ENCODE assay signal across 10 cellular contexts in genomic region chr12:50985322-50985721, GRCh38. TPM values are rescaled to one million over a fixed set of nuclear protein-coding genes. Genes with fewer than 3 reads are reported as not detected.
DNase-seq lines count a peak whose midpoint lies in the region; ATAC-seq and TF ChIP-seq lines count a peak whose summit lies in the region.
"Had no signal": no experiment of that assay in that cellular context is flagged by ENCODE, and none has a peak within 500 bp of the region (broad histone marks: within the 10 kb centered on the region; RNA-seq: fewer than 3 reads in every experiment).

No MANE protein-coding gene starts in this region.

- H3K9me3 Mint-ChIP-seq in activated CD4-positive, alpha-beta memory T cell treated with anti-CD3 and anti-CD28 coated beads for 36 hours = no peaks in the 10 kb centered on the region
- no peaks in the 10 kb centered on the region for H3K9me3 Mint-ChIP-seq in activated CD4-positive, alpha-beta memory T cell treated with anti-CD3 and anti-CD28 coated beads, Interleukin-2, amount 10 ng/mL, durations not matched to agents 7 days and 5 days
- no peaks in the 10 kb centered on the region for H3K9me3 Mint-ChIP-seq in memory B cell
- H3K9me3 Mint-ChIP-seq: T-cell had no signal

- peaks cover 7 to 10% of the 10 kb centered on the region in 2 donors for H3K36me3 ChIP-seq in thyroid gland

- H3K27me3 Mint-ChIP-seq in activated CD4-positive, alpha-beta memory T cell treated with anti-CD3 and anti-CD28 coated beads for 36 hours = no peaks in the 10 kb centered on the region
- H3K27me3 Mint-ChIP-seq in activated CD4-positive, alpha-beta memory T cell treated with anti-CD3 and anti-CD28 coated beads, Interleukin-2, amount 10 ng/mL, durations not matched to agents 7 days and 5 days = no peaks in the 10 kb centered on the region
- H3K27me3 Mint-ChIP-seq in memory B cell = no peaks in the 10 kb centered on the region
- H3K27me3 Mint-ChIP-seq: T-cell had no signal

- H3K9me3 ChIP-seq in thyroid gland = no peaks in the 10 kb centered on the region

- H3K4me1 ChIP-seq in thyroid gland = peaks cover 15 to 37% of the 10 kb centered on the region in 2 donors

- H3K27ac ChIP-seq in thyroid gland = peak overlapping the region; percentile 68 to 88 (median 80)

- H3K4me3 Mint-ChIP-seq in activated CD4-positive, alpha-beta memory T cell treated with anti-CD3 and anti-CD28 coated beads for 36 hours = no peak overlapping the region
- H3K4me3 Mint-ChIP-seq in activated CD4-positive, alpha-beta memory T cell treated with anti-CD3 and anti-CD28 coated beads, Interleukin-2, amount 10 ng/mL, durations not matched to agents 7 days and 5 days = no peak overlapping the region
- H3K4me3 Mint-ChIP-seq in memory B cell = no peak overlapping the region
- H3K4me3 Mint-ChIP-seq: T-cell had no signal

- intact Hi-C loops in activated CD4-positive, alpha-beta memory T cell treated with anti-CD3 and anti-CD28 coated beads for 36 hours (cut with micrococcal nuclease) = no loop called here
- intact Hi-C loops in thyroid gland (cut with DNase I) = loop anchor here (5.0 kb wide), 1 partner anchor 158 kb away; no protein-coding TSS in a partner anchor
- intact Hi-C loops in posterior cingulate gyrus (cut with DNase I) = loop anchor here (5.0 kb wide), 2 partner anchors 58 to 483 kb away; partner anchors contain the start of gene DIP2B

- no peak for ATAC-seq in memory B cell (ENCODE audit: low read depth)
- no peak for ATAC-seq in GM21576 (IDR thresholded peaks at IDR 0.05; ENCODE audit: unreplicated experiment)
- ATAC-seq: T-cell had no signal

- H3K4me3 ChIP-seq in thyroid gland (replicated peaks in 1 of 3) = no peak overlapping the region

- peak overlapping the region; percentile 41 for H3K27ac Mint-ChIP-seq in activated CD4-positive, alpha-beta memory T cell treated with anti-CD3 and anti-CD28 coated beads for 36 hours
- no peak overlapping the region for H3K27ac Mint-ChIP-seq in activated CD4-positive, alpha-beta memory T cell treated with anti-CD3 and anti-CD28 coated beads, Interleukin-2, amount 10 ng/mL, durations not matched to agents 7 days and 5 days
- H3K27ac Mint-ChIP-seq in memory B cell = peak overlapping the region; percentile 70

- H3K36me3 Mint-ChIP-seq in activated CD4-positive, alpha-beta memory T cell treated with anti-CD3 and anti-CD28 coated beads for 36 hours = peaks cover 33% of the 10 kb centered on the region
- peaks cover 29% of the 10 kb centered on the region for H3K36me3 Mint-ChIP-seq in activated CD4-positive, alpha-beta memory T cell treated with anti-CD3 and anti-CD28 coated beads, Interleukin-2, amount 10 ng/mL, durations not matched to agents 7 days and 5 days (ENCODE audit: low read depth)
- H3K36me3 Mint-ChIP-seq in memory B cell = peaks cover 10% of the 10 kb centered on the region

- peaks cover 44% of the 10 kb centered on the region for H3K4me1 Mint-ChIP-seq in activated CD4-positive, alpha-beta memory T cell treated with anti-CD3 and anti-CD28 coated beads for 36 hours (ENCODE audit: low read depth)
- H3K4me1 Mint-ChIP-seq in activated CD4-positive, alpha-beta memory T cell treated with anti-CD3 and anti-CD28 coated beads, Interleukin-2, amount 10 ng/mL, durations not matched to agents 7 days and 5 days = peaks cover 16% of the 10 kb centered on the region
- H3K4me1 Mint-ChIP-seq in memory B cell = no peaks in the 10 kb centered on the region

- POLR2A ChIA-PET in activated CD4-positive, alpha-beta memory T cell treated with anti-CD3 and anti-CD28 coated beads for 36 hours (lab: Charles Lee) = interaction anchor here (1.0 to 1.5 kb wide), 4 partner anchors 14 to 221 kb away, joined by 3 to 5 read pairs (median 4); partner anchors contain the start of genes ATF1 and SLC11A2
- POLR2A ChIA-PET in activated CD4-positive, alpha-beta memory T cell treated with anti-CD3 and anti-CD28 coated beads, Interleukin-2, amount 10 ng/mL, durations not matched to agents 7 days and 5 days (lab: Charles Lee) = interaction anchor here (0.6 to 3.8 kb wide), 2 partner anchors 25 to 221 kb away, joined by 3 to 25 read pairs; partner anchors contain the start of gene ATF1

- no peaks in the 10 kb centered on the region for H3K27me3 ChIP-seq in thyroid gland

- CTCF ChIA-PET in activated CD4-positive, alpha-beta memory T cell treated with anti-CD3 and anti-CD28 coated beads for 36 hours (lab: Charles Lee) = interaction anchor here (1.2 to 4.5 kb wide), 7 partner anchors 9 to 356 kb away, joined by 3 to 33 read pairs (median 16); partner anchors contain the start of genes ATF1 and SLC11A2
- CTCF ChIA-PET in activated CD4-positive, alpha-beta memory T cell treated with anti-CD3 and anti-CD28 coated beads, Interleukin-2, amount 10 ng/mL, durations not matched to agents 7 days and 5 days (lab: Charles Lee) = interaction anchor here (0.6 to 4.7 kb wide), 4 partner anchors 36 to 221 kb away, joined by 3 to 46 read pairs (median 12); partner anchors contain the start of genes ATF1 and SLC11A2

- TF ChIP-seq POLR2A in thyroid gland (IDR thresholded peaks at IDR 0.05) = peak in 1 of 2 donors; percentile 33

- TF ChIP-seq CTCF in thyroid gland (IDR thresholded peaks at IDR 0.05) = no peak

- no peak for DNase-seq in activated CD4-positive, alpha-beta memory T cell treated with anti-CD3 and anti-CD28 coated beads for 36 hours
- DNase-seq in activated CD4-positive, alpha-beta memory T cell treated with anti-CD3 and anti-CD28 coated beads, Interleukin-2, amount 10 ng/mL, durations not matched to agents 7 days and 5 days = no peak
- DNase-seq in dermis microvascular lymphatic vessel endothelial cell (ENCODE audit: low read depth in 2 of 2) (peak; percentile 94 to 96), memory B cell (ENCODE audit: low spot score in 2 of 2) (no peak), thyroid gland (peak in 1 of 2 donors; percentile 19), cerebellar cortex (ENCODE audit: low spot score) (no peak), posterior cingulate gyrus (no peak)
- DNase-seq: T-cell had no signal

RNA-seq across cellular contexts. Expression of gene HIGD1C, which starts 33.0 kb away (rescaled TPM):
- total RNA-seq in activated CD4-positive, alpha-beta memory T cell treated with anti-CD3 and anti-CD28 coated beads for 36 hours = not detected
- not detected for total RNA-seq in activated CD4-positive, alpha-beta memory T cell treated with anti-CD3 and anti-CD28 coated beads, Interleukin-2, amount 10 ng/mL, durations not matched to agents 7 days and 5 days
- total RNA-seq in dermis microvascular lymphatic vessel endothelial cell = not detected in 2 replicates
- total RNA-seq in thyroid gland = not detected
- total RNA-seq: A673, T-cell had no signal

RNA-seq across cellular contexts. Expression of gene SLC11A2, which starts 40.9 kb away (rescaled TPM):
- total RNA-seq in activated CD4-positive, alpha-beta memory T cell treated with anti-CD3 and anti-CD28 coated beads for 36 hours = 10 to 100 TPM; 41.4 to 41.6 TPM
- 10 to 100 TPM; 35.0 to 36.4 TPM for total RNA-seq in activated CD4-positive, alpha-beta memory T cell treated with anti-CD3 and anti-CD28 coated beads, Interleukin-2, amount 10 ng/mL, durations not matched to agents 7 days and 5 days
- total RNA-seq in dermis microvascular lymphatic vessel endothelial cell (37.1 and 48.7 TPM in 2 replicates), thyroid gland (100 to 1,000 TPM; 100 to 163 (median 140) TPM)

Comparison
In these comparisons a context has a peak if more than half of its experiments do, and no peak if none do; other contexts are left out.
1. DNase-seq: peak in dermis microvascular lymphatic vessel endothelial cell (2 of 2); none in activated CD4-positive, alpha-beta memory T cell treated with anti-CD3 and anti-CD28 coated beads for 36 hours (single experiment), activated CD4-positive, alpha-beta memory T cell treated with anti-CD3 and anti-CD28 coated beads, Interleukin-2, amount 10 ng/mL, durations not matched to agents 7 days and 5 days (single experiment), memory B cell (0 of 2), cerebellar cortex (single experiment) and posterior cingulate gyrus (0 of 10).